In genomic region chr1:113871597-113872113, GRCh38 we compare ENCODE assay signal across 1 cellular context.
TF ChIP-seq lines count a peak whose summit lies in the region.

Gene PTPN22, minus strand, starts transcription at chr1:113871712.

TF ChIP-seq in IMR-90, 13 proteins besides CTCF, POLR2A, EP300 and RAD21:
- TF ChIP-seq CEBPB (IDR thresholded peaks at IDR 0.05; ENCODE audit: low read depth, low read length) (peak; percentile 11; the same call in 1 of the 2 replicates), MXI1 (IDR thresholded peaks at IDR 0.05; ENCODE audit: borderline replicate concordance, low read depth, low read length) (no peak), MAFK (IDR thresholded peaks at IDR 0.05; ENCODE audit: low read depth, low read length) (no peak), ELK1 (IDR thresholded peaks at IDR 0.05; ENCODE audit: borderline replicate concordance, low read depth, low read length) (no peak), FOS (IDR thresholded peaks at IDR 0.05; ENCODE audit: low read depth, low read length) (no peak), USF2 (IDR thresholded peaks at IDR 0.05; ENCODE audit: low read depth, low read length) (no peak), SMC3 (IDR thresholded peaks at IDR 0.05; ENCODE audit: low read depth, low read length) (no peak), NFE2L2 (IDR thresholded peaks at IDR 0.05; ENCODE audit: low read depth, low read length) (no peak), BHLHE40 (IDR thresholded peaks at IDR 0.05; ENCODE audit: low read depth, low read length) (peak; percentile 40; the same call in 1 of the 2 replicates), MAZ (IDR thresholded peaks at IDR 0.05; ENCODE audit: borderline replicate concordance, low read depth, low read length) (no peak), RCOR1 (IDR thresholded peaks at IDR 0.05; ENCODE audit: insufficient replicate concordance, low read length) (no peak), RFX5 (IDR thresholded peaks at IDR 0.05; ENCODE audit: low read depth, low read length) (no peak), CHD1 (IDR thresholded peaks at IDR 0.05; ENCODE audit: low read depth, low read length) (no peak)
